Comparison of ENCODE assay signal across 12 cellular contexts in genomic region chr20:24379116-24379927, GRCh38.
DNase-seq lines count a peak whose midpoint lies in the region; ATAC-seq and TF ChIP-seq lines count a peak whose summit lies in the region.
"Had no signal": no experiment of that assay in that cellular context is flagged by ENCODE, and none has a peak within 500 bp of the region (broad histone marks: within the 10 kb centered on the region; RNA-seq: fewer than 3 reads in every experiment).

No MANE protein-coding gene starts in this region.

- H3K4me1 Mint-ChIP-seq in neural crest cell, result peaks cover 20% of the 10 kb centered on the region
- H3K4me1 Mint-ChIP-seq: central memory CD8-positive, alpha-beta T cell; natural killer cell had no signal

- intact Hi-C loops in esophagus muscularis mucosa (cut with DNase I), result no loop called here

- no peak overlapping the region for H3K4me3 Mint-ChIP-seq in neural crest cell
- H3K4me3 Mint-ChIP-seq: central memory CD8-positive, alpha-beta T cell; natural killer cell had no signal

- no peak for TF ChIP-seq EP300 in esophagus muscularis mucosa (IDR thresholded peaks at IDR 0.05)

- WGBS in esophagus muscularis mucosa, result 37% methylated on average over 7 of the region's 7 CpGs
- 46% methylated on average over 7 of the region's 7 CpGs for WGBS in hepatocyte (ENCODE audit: low lambda C conversion rate, missing lambda C conversion rate)

- H3K79me2 ChIP-seq in hepatocyte, result no peaks in the 10 kb centered on the region

- H3K27ac Mint-ChIP-seq in neural crest cell (ENCODE audit: unreplicated experiment), result peak overlapping the region; percentile 3
- H3K27ac Mint-ChIP-seq: natural killer cell had no signal

- H3K36me3 ChIP-seq in esophagus muscularis mucosa (no peaks in the 10 kb centered on the region), hepatocyte (replicated peaks; ENCODE audit: insufficient read depth, low read depth) (no peaks in the 10 kb centered on the region)
- H3K36me3 ChIP-seq: stomach had no signal

- H3K36me3 Mint-ChIP-seq in neural crest cell (ENCODE audit: low read depth), result no peaks in the 10 kb centered on the region
- H3K36me3 Mint-ChIP-seq: natural killer cell had no signal

- TF ChIP-seq CTCF in esophagus muscularis mucosa (IDR thresholded peaks at IDR 0.05), result no peak
- no peak for TF ChIP-seq CTCF in neural crest cell (conservative IDR thresholded peaks at IDR 0.05)
- no peak for TF ChIP-seq CTCF in hepatocyte (IDR thresholded peaks at IDR 0.05; ENCODE audit: poor library complexity)
- TF ChIP-seq CTCF in omental fat pad (IDR thresholded peaks at IDR 0.05), result no peak

- H2AFZ ChIP-seq in hepatocyte, result no peak overlapping the region

- no peaks in the 10 kb centered on the region for H3K27me3 Mint-ChIP-seq in neural crest cell (ENCODE audit: low read depth)

- no peak overlapping the region for H3K4me2 ChIP-seq in hepatocyte

- H3K4me3 ChIP-seq in esophagus muscularis mucosa (no peak overlapping the region), hepatocyte (no peak overlapping the region)
- H3K4me3 ChIP-seq: stomach had no signal

- H3K9me3 ChIP-seq in esophagus muscularis mucosa, result no peaks in the 10 kb centered on the region
- H3K9me3 ChIP-seq in hepatocyte (ENCODE audit: low read depth), result no peaks in the 10 kb centered on the region
- H3K9me3 ChIP-seq: stomach had no signal

- ATAC-seq in HG03469 (IDR thresholded peaks at IDR 0.05; ENCODE audit: unreplicated experiment), result no peak
- no peak for ATAC-seq in omental fat pad (ENCODE audit: low FRiP score)

- H3K27ac ChIP-seq in esophagus muscularis mucosa (replicated peaks in 1 of 4) (no peak overlapping the region), hepatocyte (no peak overlapping the region)

- H3K4me1 ChIP-seq in esophagus muscularis mucosa (peaks cover 0 to 11% (median 9%) of the 10 kb centered on the region in 4 donors), hepatocyte (ENCODE audit: insufficient read depth) (peaks cover 5% of the 10 kb centered on the region)

- no peaks in the 10 kb centered on the region for H3K9me2 ChIP-seq in hepatocyte (replicated peaks; ENCODE audit: insufficient read depth)

- H4K20me1 ChIP-seq in hepatocyte (ENCODE audit: insufficient read depth, poor library complexity, severe bottlenecking), result no peaks in the 10 kb centered on the region

- peak; percentile 35 for DNase-seq in Ammon's horn (ENCODE audit: low spot score)
- DNase-seq in NCI-H446 treated with DMSO at 0.1 percent for 48 hours (lab: John Stamatoyannopoulos, UW), result peak; percentile 74
- peak; percentile 84 for DNase-seq in esophagus muscularis mucosa (ENCODE audit: extremely low spot score)
- DNase-seq in neural crest cell (ENCODE audit: low read depth, low spot score), result no peak
- DNase-seq in hepatocyte (ENCODE audit: low spot score), result no peak
- DNase-seq in HT-29 (ENCODE audit: low spot score), result no peak
- DNase-seq in omental fat pad (ENCODE audit: low spot score), result no peak
- DNase-seq: natural killer cell, NCI-H510A treated with DMSO at 0.1 percent for 48 hours, stomach had no signal

- no peak for TF ChIP-seq POLR2A in esophagus muscularis mucosa (IDR thresholded peaks at IDR 0.05; ENCODE audit: low read depth)

- H3K27me3 ChIP-seq in esophagus muscularis mucosa (no peaks in the 10 kb centered on the region), hepatocyte (no peaks in the 10 kb centered on the region)
- H3K27me3 ChIP-seq: stomach had no signal

- no peaks in the 10 kb centered on the region for H3K9me3 Mint-ChIP-seq in neural crest cell
- H3K9me3 Mint-ChIP-seq: central memory CD8-positive, alpha-beta T cell; natural killer cell had no signal

Comparison
In these comparisons a context has a peak if more than half of its experiments do, and no peak if none do; other contexts are left out.
1. DNase-seq: peak in Ammon's horn (single experiment), NCI-H446 treated with DMSO at 0.1 percent for 48 hours (single experiment) and esophagus muscularis mucosa (single experiment); none in neural crest cell (single experiment), hepatocyte (single experiment), HT-29 (single experiment) and omental fat pad (single experiment).